Comparison of ENCODE assay signal across 26 cellular contexts in genomic region chr11:19810852-19811251, GRCh38.
"Had no signal": no experiment of that assay in that cellular context is flagged by ENCODE, and none has a peak within 500 bp of the region (broad histone marks: within the 10 kb centered on the region; RNA-seq: fewer than 3 reads in every experiment).

No MANE protein-coding gene starts in this region.

- H3K36me3 Mint-ChIP-seq: activated CD4-positive, alpha-beta memory T cell treated with anti-CD3 and anti-CD28 coated beads for 36 hours; activated naive CD4-positive, alpha-beta T cell treated with anti-CD3 and anti-CD28 coated beads, Interleukin-2, amount 10 ng/mL, durations not matched to agents 7 days and 5 days; activated naive CD8-positive, alpha-beta T cell treated with anti-CD3 and anti-CD28 coated beads for 36 hours had no signal

- H3K27me3 Mint-ChIP-seq: activated B cell treated with CpG ODN at 0.5 μM for 24 hours; activated CD4-positive, alpha-beta memory T cell treated with anti-CD3 and anti-CD28 coated beads for 36 hours; activated naive CD4-positive, alpha-beta T cell treated with anti-CD3 and anti-CD28 coated beads, Interleukin-2, amount 10 ng/mL, durations not matched to agents 7 days and 5 days; activated T-helper 17 cell treated with anti-CD3 and anti-CD28 coated beads, Interleukin-2, amount 50 U/mL, for 72 hours had no signal

- H3K4me3 Mint-ChIP-seq: activated B cell treated with CpG ODN at 0.5 μM for 24 hours; activated CD4-positive, alpha-beta memory T cell treated with anti-CD3 and anti-CD28 coated beads for 36 hours; activated CD4-positive, alpha-beta T cell treated with anti-CD3 and anti-CD28 coated beads, Interleukin-2, amount 10 ng/mL, durations not matched to agents 24 days and 14 days; activated naive CD4-positive, alpha-beta T cell treated with anti-CD3 and anti-CD28 coated beads, Interleukin-2, amount 10 ng/mL, durations not matched to agents 7 days and 5 days; activated naive CD8-positive, alpha-beta T cell treated with anti-CD3 and anti-CD28 coated beads for 36 hours; activated T-helper 17 cell treated with anti-CD3 and anti-CD28 coated beads, Interleukin-2, amount 50 U/mL, for 72 hours; T-helper 1 cell treated with Interleukin-12 subunit alpha and Interleukin-12 subunit beta and Interleukin-4 antibody, amounts not matched to agents 30 μg/mL and 1 μg/mL, for 36 hours had no signal

- H3K27ac ChIP-seq: brain microvascular endothelial cell, SK-N-MC had no signal

- H3K27me3 ChIP-seq: brain microvascular endothelial cell had no signal

- H3K4me3 ChIP-seq: SK-N-MC had no signal

- DNase-seq: activated B cell treated with CpG ODN at 0.5 μM for 24 hours; activated CD4-positive, alpha-beta memory T cell treated with anti-CD3 and anti-CD28 coated beads for 36 hours; activated CD4-positive, alpha-beta T cell treated with anti-CD3 and anti-CD28 coated beads for 1 hour; activated CD4-positive, alpha-beta T cell treated with anti-CD3 and anti-CD28 coated beads, Interleukin-2, amount 10 ng/mL, durations not matched to agents 24 days and 14 days; activated CD8-positive, alpha-beta memory T cell treated with anti-CD3 and anti-CD28 coated beads for 24 hours; activated gamma-delta T cell treated with Interleukin-2 at 50 U/mL for 16 hours; activated naive CD4-positive, alpha-beta T cell treated with anti-CD3 and anti-CD28 coated beads, Interleukin-2, amount 10 ng/mL, durations not matched to agents 7 days and 5 days; activated naive CD8-positive, alpha-beta T cell treated with anti-CD3 and anti-CD28 coated beads for 36 hours; activated T-cell treated with anti-CD3 and anti-CD28 coated beads, Interleukin-2, amount 50 U/mL, for 48 hours; brain microvascular endothelial cell; MV-4-11; NCI-H1092 treated with DMSO at 0.1 percent for 48 hours; NCI-H1417 treated with DMSO at 0.1 percent for 48 hours; NCI-H2029; NCI-H345; NCI-H510A; NCI-H526 treated with DMSO at 0.1 percent for 48 hours; NCI-H82; RPMI8226; SW 1271; T-helper 9 cell had no signal

- H3K27ac Mint-ChIP-seq: activated B cell treated with CpG ODN at 0.5 μM for 24 hours; activated CD4-positive, alpha-beta memory T cell treated with anti-CD3 and anti-CD28 coated beads for 36 hours; activated CD4-positive, alpha-beta T cell treated with anti-CD3 and anti-CD28 coated beads, Interleukin-2, amount 10 ng/mL, durations not matched to agents 24 days and 14 days; activated naive CD4-positive, alpha-beta T cell treated with anti-CD3 and anti-CD28 coated beads, Interleukin-2, amount 10 ng/mL, durations not matched to agents 7 days and 5 days; activated naive CD8-positive, alpha-beta T cell treated with anti-CD3 and anti-CD28 coated beads for 36 hours; activated T-helper 17 cell treated with anti-CD3 and anti-CD28 coated beads, Interleukin-2, amount 50 U/mL, for 72 hours; T-helper 1 cell treated with Interleukin-12 subunit alpha and Interleukin-12 subunit beta and Interleukin-4 antibody, amounts not matched to agents 30 μg/mL and 1 μg/mL, for 36 hours had no signal

- ATAC-seq: activated T-helper 17 cell treated with anti-CD3 and anti-CD28 coated beads, Interleukin-2, amount 50 U/mL, for 72 hours; Panc1; Right ventricle myocardium inferior had no signal

- H3K9me3 Mint-ChIP-seq: activated B cell treated with CpG ODN at 0.5 μM for 24 hours; activated CD4-positive, alpha-beta memory T cell treated with anti-CD3 and anti-CD28 coated beads for 36 hours; activated CD4-positive, alpha-beta T cell treated with anti-CD3 and anti-CD28 coated beads, Interleukin-2, amount 10 ng/mL, durations not matched to agents 24 days and 14 days; activated naive CD4-positive, alpha-beta T cell treated with anti-CD3 and anti-CD28 coated beads, Interleukin-2, amount 10 ng/mL, durations not matched to agents 7 days and 5 days; activated naive CD8-positive, alpha-beta T cell treated with anti-CD3 and anti-CD28 coated beads for 36 hours; activated T-helper 17 cell treated with anti-CD3 and anti-CD28 coated beads, Interleukin-2, amount 50 U/mL, for 72 hours; T-helper 1 cell treated with Interleukin-12 subunit alpha and Interleukin-12 subunit beta and Interleukin-4 antibody, amounts not matched to agents 30 μg/mL and 1 μg/mL, for 36 hours had no signal

- H3K36me3 ChIP-seq: brain microvascular endothelial cell had no signal

- H3K4me1 Mint-ChIP-seq: activated B cell treated with CpG ODN at 0.5 μM for 24 hours; activated CD4-positive, alpha-beta T cell treated with anti-CD3 and anti-CD28 coated beads, Interleukin-2, amount 10 ng/mL, durations not matched to agents 24 days and 14 days; activated naive CD4-positive, alpha-beta T cell treated with anti-CD3 and anti-CD28 coated beads, Interleukin-2, amount 10 ng/mL, durations not matched to agents 7 days and 5 days; activated naive CD8-positive, alpha-beta T cell treated with anti-CD3 and anti-CD28 coated beads for 36 hours; activated T-helper 17 cell treated with anti-CD3 and anti-CD28 coated beads, Interleukin-2, amount 50 U/mL, for 72 hours had no signal
